In the genomic region with DNA sequence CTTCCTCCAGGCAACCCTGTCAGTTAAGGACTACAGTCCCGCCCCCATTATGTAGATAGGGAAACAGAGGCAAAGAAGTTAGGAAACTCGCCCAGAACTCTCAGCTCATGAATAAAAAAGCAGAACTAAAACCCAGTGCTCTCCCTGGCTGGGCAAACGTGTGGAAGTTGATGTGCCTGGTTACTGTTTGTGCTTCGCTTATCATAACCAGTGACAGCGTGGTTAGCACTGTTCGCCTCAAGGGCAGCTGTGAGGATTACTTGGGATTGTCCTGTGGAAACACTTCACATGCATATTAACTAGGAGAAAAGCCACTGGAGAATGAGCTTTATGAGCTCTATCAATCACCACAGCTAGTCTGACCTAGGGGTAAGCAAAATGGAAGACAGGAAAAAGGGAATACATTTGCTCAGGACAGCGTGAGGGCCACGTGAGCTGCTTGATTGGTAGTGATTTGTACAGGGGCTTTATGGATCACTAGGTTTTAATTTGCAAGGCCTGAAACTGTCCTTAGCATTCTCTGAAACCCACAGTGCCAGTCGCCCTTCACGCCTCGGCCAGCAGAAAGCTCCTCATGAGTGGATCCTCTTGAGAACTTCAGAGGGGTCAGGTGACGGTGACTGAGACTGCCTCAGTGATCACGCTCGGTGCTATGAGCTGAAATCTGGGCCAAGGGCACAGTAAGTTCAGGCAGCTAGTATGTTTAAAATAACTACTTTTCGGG, we compare ENCODE assay signal across 10 cellular contexts. TPM values are rescaled to one million over a fixed set of nuclear protein-coding genes. Genes with fewer than 3 reads are reported as not detected.
DNase-seq lines count a peak whose midpoint lies in the region; ATAC-seq lines count a peak whose summit lies in the region.
"Had no signal": no experiment of that assay in that cellular context is flagged by ENCODE, and none has a peak within 500 bp of the region (broad histone marks: within the 10 kb centered on the region; RNA-seq: fewer than 3 reads in every experiment).

No MANE protein-coding gene starts in this region.

- peak overlapping the region; percentile 13 for H3K27ac Mint-ChIP-seq in T-helper 2 cell treated with Interferon-gamma antibody and Interleukin-4, amounts not matched to agents 5 μg/mL and 100 μg/mL, for 36 hours

- H3K27ac ChIP-seq in layer of hippocampus (ENCODE audit: low read depth, low read length) = peak overlapping the region; percentile 46
- peak overlapping the region; percentile 87 for H3K27ac ChIP-seq in temporal lobe (ENCODE audit: low read depth, low read length)

- no peak overlapping the region for H3K4me3 Mint-ChIP-seq in T-helper 2 cell treated with Interferon-gamma antibody and Interleukin-4, amounts not matched to agents 5 μg/mL and 100 μg/mL, for 36 hours

- peaks cover 33% of the 10 kb centered on the region for H3K36me3 Mint-ChIP-seq in T-helper 2 cell treated with Interferon-gamma antibody and Interleukin-4, amounts not matched to agents 5 μg/mL and 100 μg/mL, for 36 hours (ENCODE audit: low read depth)

- ATAC-seq in HG03095 (IDR thresholded peaks at IDR 0.05; ENCODE audit: unreplicated experiment) (no peak), HG02885 (IDR thresholded peaks at IDR 0.05; ENCODE audit: poor library complexity, unreplicated experiment) (no peak)
- ATAC-seq in activated CD4-positive, CD25-positive, alpha-beta regulatory T cell treated with anti-CD3 and anti-CD28 coated beads, Interleukin-2, amount 50 U/mL, for 24 hours = no peak

- no peak for DNase-seq in T-helper 2 cell treated with Interferon-gamma antibody and Interleukin-4, amounts not matched to agents 5 μg/mL and 100 μg/mL, for 36 hours (ENCODE audit: low spot score)
- DNase-seq in T-helper 2 cell (no peak), UCSD-AML1 (lab: John Stamatoyannopoulos, UW; ENCODE audit: unreplicated experiment) (peak; percentile 30)
- DNase-seq: glutamatergic neuron had no signal

- no peaks in the 10 kb centered on the region for H3K9me3 Mint-ChIP-seq in T-helper 2 cell treated with Interferon-gamma antibody and Interleukin-4, amounts not matched to agents 5 μg/mL and 100 μg/mL, for 36 hours

- H3K27me3 Mint-ChIP-seq in T-helper 2 cell treated with Interferon-gamma antibody and Interleukin-4, amounts not matched to agents 5 μg/mL and 100 μg/mL, for 36 hours (ENCODE audit: low read depth) = no peaks in the 10 kb centered on the region

- peaks cover 23% of the 10 kb centered on the region for H3K4me1 Mint-ChIP-seq in T-helper 2 cell treated with Interferon-gamma antibody and Interleukin-4, amounts not matched to agents 5 μg/mL and 100 μg/mL, for 36 hours (ENCODE audit: low read depth)

- no peaks in the 10 kb centered on the region for H3K27me3 ChIP-seq in layer of hippocampus (ENCODE audit: control insufficient read depth, insufficient read depth, low read length)
- H3K27me3 ChIP-seq: adrenal gland had no signal

RNA-seq across cellular contexts. Expression of a gene that starts 19.9 kb away (rescaled TPM):
- total RNA-seq in temporal lobe = 21.1 TPM

RNA-seq across cellular contexts. Expression of a gene that starts 20.1 kb away (rescaled TPM):
- 35.4 TPM for total RNA-seq in temporal lobe
